Comparison of ENCODE assay signal across 20 cellular contexts in the genomic region with DNA sequence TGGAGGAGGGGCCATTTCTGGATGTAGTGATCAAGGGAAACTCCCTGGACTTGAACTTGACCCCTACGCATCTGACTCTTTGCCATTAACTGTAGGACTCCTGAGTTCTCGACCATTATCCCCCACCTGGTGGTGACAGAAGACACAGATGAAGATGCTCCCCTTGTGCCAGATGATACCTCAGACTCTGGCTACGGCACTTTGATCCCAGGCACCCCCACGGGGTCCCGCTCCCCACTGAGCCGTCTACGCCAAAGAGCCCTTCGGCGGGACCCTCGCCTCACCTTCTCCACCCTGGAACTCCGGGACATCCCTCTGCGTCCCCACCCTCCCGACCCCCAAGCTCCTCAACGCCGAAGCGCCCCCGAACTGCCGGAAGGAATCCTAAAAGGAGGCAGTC. TPM values are rescaled to one million over a fixed set of nuclear protein-coding genes. Genes with fewer than 3 reads are reported as not detected.
A peak's percentile ranks its signal among the peaks of the same experiment; 100 is the strongest.
DNase-seq lines count a peak whose midpoint lies in the region; ATAC-seq, FAIRE-seq and TF ChIP-seq lines count a peak whose summit lies in the region.
"Had no signal": no experiment of that assay in that cellular context is flagged by ENCODE, and none has a peak within 500 bp of the region (broad histone marks: within the 10 kb centered on the region; RNA-seq: fewer than 3 reads in every experiment).

No MANE protein-coding gene starts in this region.

- POLR2A ChIA-PET in A549 (lab: Yijun Ruan, JAX): interaction anchor here (0.6 to 2.5 kb wide), 8 partner anchors 9 to 143 kb away, joined by 3 to 35 read pairs (median 9); a partner anchor contains a TSS
- POLR2A ChIA-PET in Panc1 (lab: Charles Lee): no interaction called here
- POLR2A ChIA-PET in A673 (lab: Charles Lee; ENCODE audit: low non-redundant PET): no interaction called here

- intact Hi-C loops in Panc1 (cut with micrococcal nuclease; ENCODE audit: unreplicated experiment) (loop anchor here (5.0 kb wide), 1 partner anchor 140 kb away; no protein-coding TSS in a partner anchor), sigmoid colon (cut with DNase I) (loop anchor here (2.0 kb wide), 1 partner anchor 208 kb away; a partner anchor contains a TSS), A673 (cut with micrococcal nuclease; ENCODE audit: unreplicated experiment) (no loop called here)

- ATAC-seq in A549 (no peak), Panc1 (no peak), HG03095 (IDR thresholded peaks at IDR 0.05; ENCODE audit: unreplicated experiment) (no peak), GM18870 (IDR thresholded peaks at IDR 0.05; ENCODE audit: unreplicated experiment) (no peak), GM19324 (IDR thresholded peaks at IDR 0.05; ENCODE audit: low FRiP score, unreplicated experiment) (no peak)
- ATAC-seq: GM12878 had no signal

- no peak for TF ChIP-seq EP300 in A549 (IDR thresholded peaks at IDR 0.05)
- TF ChIP-seq EP300 in sigmoid colon (IDR thresholded peaks at IDR 0.05): no peak

- no peak for DNase-seq in A549 (ENCODE audit: low read depth in 1 of 2, low spot score in 1 of 2)
- no peak for DNase-seq in Panc1 (ENCODE audit: low read depth, low spot score)
- no peak for DNase-seq in right atrium auricular region (ENCODE audit: low spot score)
- no peak for DNase-seq in sigmoid colon
- no peak for DNase-seq in A673 (ENCODE audit: low spot score)
- DNase-seq: activated CD4-positive, alpha-beta T cell treated with anti-CD3 and anti-CD28 coated beads, Interleukin-2, amount 10 ng/mL, durations not matched to agents 7 days and 5 days; brain microvascular endothelial cell; effector CD4-positive, alpha-beta T cell; GM23248; NCI-H1930 had no signal

- in situ Hi-C loops in Panc1 (cut with HindIII; ENCODE audit: low pct_unique_long_range_greater_than_20kb, low sequenced_read_pairs): no loop called here

- H3K27me3 ChIP-seq in Panc1 (ENCODE audit: control insufficient read depth, insufficient read depth, low read length) (no peaks in the 10 kb centered on the region), right atrium auricular region (no peaks in the 10 kb centered on the region), sigmoid colon (no peaks in the 10 kb centered on the region), A673 (replicated peaks; ENCODE audit: insufficient read depth, low read depth, low read length, poor library complexity) (no peaks in the 10 kb centered on the region)
- H3K27me3 ChIP-seq: brain microvascular endothelial cell had no signal

- CTCF ChIA-PET in A549 (lab: Yijun Ruan, JAX) (interaction anchor here (0.7 to 29.7 kb wide), 30 partner anchors 9 to 339 kb away, joined by 3 to 705 read pairs (median 8); a partner anchor contains a TSS), Panc1 (lab: Charles Lee) (interaction anchor here (0.6 to 1.4 kb wide), 4 partner anchors 36 to 336 kb away, joined by 4 to 10 read pairs (median 7); no protein-coding TSS in a partner anchor), A673 (lab: Charles Lee) (interaction anchor here (0.8 to 1.7 kb wide), 3 partner anchors 40 to 212 kb away, joined by 3 to 5 read pairs (median 3); no protein-coding TSS in a partner anchor)

- TF ChIP-seq CTCF in A549 (IDR thresholded peaks at IDR 0.05) (no peak), Panc1 (IDR thresholded peaks at IDR 0.05) (no peak), right atrium auricular region (IDR thresholded peaks at IDR 0.05) (no peak), sigmoid colon (IDR thresholded peaks at IDR 0.05) (no peak), A673 (conservative IDR thresholded peaks at IDR 0.05; ENCODE audit: low read depth, low read length) (no peak)

- no peak overlapping the region for H3K4me3 ChIP-seq in A549
- no peak overlapping the region for H3K4me3 ChIP-seq in Panc1 (ENCODE audit: low read depth in 2 of 2, low read length in 2 of 2)
- no peak overlapping the region for H3K4me3 ChIP-seq in right atrium auricular region
- peak overlapping the region in 1 of 4 donors; percentile 1 for H3K4me3 ChIP-seq in sigmoid colon
- H3K4me3 ChIP-seq in A673 (ENCODE audit: low read depth, low read length, poor library complexity, severe bottlenecking): no peak overlapping the region
- H3K4me3 ChIP-seq: GM12878, GM23248 had no signal

- no peak for TF ChIP-seq RAD21 in A549 (conservative IDR thresholded peaks at IDR 0.05 in 1 of 2, IDR thresholded peaks at IDR 0.05 in 1 of 2)

- H3K27ac ChIP-seq in A549: peak overlapping the region; percentile 24 to 95; a peak in 5 of 6 replicates
- H3K27ac ChIP-seq in Panc1 (ENCODE audit: low read length): peak overlapping the region; percentile 59; the same call in 1 of the 2 replicates
- peak overlapping the region; percentile 43 to 52 for H3K27ac ChIP-seq in right atrium auricular region
- peak overlapping the region; percentile 88 to 98 (median 95) for H3K27ac ChIP-seq in sigmoid colon
- H3K27ac ChIP-seq in A673 (ENCODE audit: low read depth, low read length, poor library complexity, severe bottlenecking): no peak overlapping the region
- H3K27ac ChIP-seq: brain microvascular endothelial cell had no signal

- peak overlapping the region; percentile 24 for H3K4me2 ChIP-seq in A549

- no peak for FAIRE-seq in A549 (lab: Jason Lieb, UNC)
- FAIRE-seq: GM12878, islet of Langerhans had no signal

- TF ChIP-seq POLR2A in A549 (IDR thresholded peaks at IDR 0.05; ENCODE audit: low read length) (no peak), sigmoid colon (IDR thresholded peaks at IDR 0.05) (no peak)

- H3K36me3 ChIP-seq in Panc1 (ENCODE audit: control insufficient read depth, insufficient read depth, low read length) (peaks cover 4% of the 10 kb centered on the region), right atrium auricular region (peaks cover 43% of the 10 kb centered on the region), sigmoid colon (peaks cover 38 to 46% (median 45%) of the 10 kb centered on the region in 4 donors), A673 (ENCODE audit: insufficient read depth, low read length, poor library complexity, severe bottlenecking) (peaks cover 37% of the 10 kb centered on the region)

- H3K4me1 ChIP-seq in A549: peaks cover 100% of the 10 kb centered on the region
- H3K4me1 ChIP-seq in Panc1 (ENCODE audit: control insufficient read depth, insufficient read depth, low read length): peaks cover 50% of the 10 kb centered on the region
- peaks cover 0 to 64% of the 10 kb centered on the region in 2 donors for H3K4me1 ChIP-seq in right atrium auricular region
- peaks cover 0 to 86% (median 66%) of the 10 kb centered on the region in 4 donors for H3K4me1 ChIP-seq in sigmoid colon
- peaks cover 28% of the 10 kb centered on the region for H3K4me1 ChIP-seq in A673 (ENCODE audit: insufficient read depth, low read length, poor library complexity, severe bottlenecking)

- 82% methylated on average over 15 of the region's 18 CpGs for WGBS in A549 (ENCODE audit: missing lambda C conversion rate)
- 82 to 87% methylated on average over 18 of the region's 18 CpGs for WGBS in sigmoid colon, 2 donors

- H3K9me3 ChIP-seq in A549: no peaks in the 10 kb centered on the region
- H3K9me3 ChIP-seq in Panc1 (ENCODE audit: control insufficient read depth, insufficient read depth, low read depth, low read length): no peaks in the 10 kb centered on the region
- H3K9me3 ChIP-seq in right atrium auricular region: no peaks in the 10 kb centered on the region
- no peaks in the 10 kb centered on the region for H3K9me3 ChIP-seq in sigmoid colon
- H3K9me3 ChIP-seq in A673 (ENCODE audit: low read depth, low read length, poor library complexity, severe bottlenecking): no peaks in the 10 kb centered on the region

- BruUV-seq in Panc1 (replicated peaks; lab: Mats Ljungman, UMichigan) (no TSS peak), A673 (replicated peaks; lab: Mats Ljungman, UMichigan) (no TSS peak)

RNA-seq across cellular contexts. Expression of a gene that starts 14.7 kb away (rescaled TPM):
- polyA plus RNA-seq in A549 (2011; rRNA removed) (460 and 621 TPM in 2 replicates), A549 (2017; fragmentation: RNase III; extraction: RNeasy Plus Mini Kit Qiagen cat#74134 plus additional on column Dnase treatment) (324 to 416 TPM (median 367 TPM) in 3 replicates), sigmoid colon (100 to 1,000 TPM in 1 of 3 donors, 10 to 100 TPM in 2; 31.7 to 107 (median 74.5) TPM)
- 275 and 344 TPM in 2 replicates for polyA plus RNA-seq in A549 (2012; cell fraction: cytosol; rRNA removed)
- polyA plus RNA-seq in A549 (2012; cell fraction: nucleus; rRNA removed): 409 and 455 TPM in 2 replicates
- polyA minus RNA-seq in A549 (2011; rRNA and poly(A)+ RNA removed): 307 and 325 TPM in 2 replicates
- total RNA-seq in Panc1 (2021; ENCODE audit: unreplicated experiment) (108 TPM), right atrium auricular region (100 to 1,000 TPM in 1 of 2 donors, 10 to 100 TPM in 1; 62.9 to 176 TPM), sigmoid colon (100 to 1,000 TPM; 135 to 191 (median 176) TPM), A673 (2021) (82.6 and 91.5 TPM in 2 replicates)
- 115 TPM for polyA plus RNA-seq in Panc1 (2012; ENCODE audit: insufficient read length)

RNA-seq across cellular contexts. Expression of a gene that starts 16.7 kb away (rescaled TPM):
- polyA plus RNA-seq in A549 (2011; rRNA removed) (0.25 and 0.31 TPM in 2 replicates), A549 (2017; fragmentation: RNase III; extraction: RNeasy Plus Mini Kit Qiagen cat#74134 plus additional on column Dnase treatment) (0.15 to 0.29 TPM (median 0.16 TPM) in 3 replicates), sigmoid colon (100 to 1,000 TPM in 1 of 3 donors, 10 to 100 TPM in 2; 61.3 to 146 (median 93.6) TPM)
- polyA plus RNA-seq in A549 (2012; cell fraction: cytosol; rRNA removed): 0.26 and 0.70 TPM in 2 replicates
- polyA plus RNA-seq in A549 (2012; cell fraction: nucleus; rRNA removed): 0.26 and 0.33 TPM in 2 replicates
- 0.41 and 0.88 TPM in 2 replicates for polyA minus RNA-seq in A549 (2011; rRNA and poly(A)+ RNA removed)
- total RNA-seq in Panc1 (2021; ENCODE audit: unreplicated experiment) (1.1 TPM), right atrium auricular region (under 1 TPM in 1 of 2 donors, not detected in 1; 0.51 TPM), sigmoid colon (1 to 10 TPM in 1 of 4 donors, under 1 TPM in 1, not detected in 2; 0.99 to 2.5 TPM), A673 (2021) (1.0 TPM in 1 of 2 replicates, not detected in the other)
- polyA plus RNA-seq in Panc1 (2012; ENCODE audit: insufficient read length): 1.8 TPM
- total RNA-seq: activated CD4-positive, alpha-beta T cell treated with anti-CD3 and anti-CD28 coated beads, Interleukin-2, amount 10 ng/mL, durations not matched to agents 7 days and 5 days; activated T-helper 1 cell treated with anti-CD3 and anti-CD28 coated beads, Interleukin-12 subunit alpha, Interleukin-12 subunit beta, Interleukin-2, Interleukin-4 antibody, amounts not matched to agents 30 ng/mL and 10 ng/mL and 1 ng/mL, durations not matched to agents 14 hours and 24 hours and 36 hours; Daoy; glomerular endothelial cell; GM23248 had no signal
- polyA plus RNA-seq: BJ had no signal

RNA-seq across cellular contexts. Expression of a gene that starts 48.2 kb away (rescaled TPM):
- polyA plus RNA-seq in A549 (2011; rRNA removed) (7.0 and 7.6 TPM in 2 replicates), A549 (2017; fragmentation: RNase III; extraction: RNeasy Plus Mini Kit Qiagen cat#74134 plus additional on column Dnase treatment) (4.3 to 6.0 TPM (median 5.7 TPM) in 3 replicates), sigmoid colon (100 to 1,000 TPM in 1 of 3 donors, 10 to 100 TPM in 2; 51.1 to 169 (median 53.5) TPM)
- 4.2 and 6.8 TPM in 2 replicates for polyA plus RNA-seq in A549 (2012; cell fraction: cytosol; rRNA removed)
- 14.1 and 14.4 TPM in 2 replicates for polyA plus RNA-seq in A549 (2012; cell fraction: nucleus; rRNA removed)
- 6.4 and 12.4 TPM in 2 replicates for polyA minus RNA-seq in A549 (2011; rRNA and poly(A)+ RNA removed)
- total RNA-seq in Panc1 (2021; ENCODE audit: unreplicated experiment) (17.1 TPM), right atrium auricular region (10 to 100 TPM in 1 of 2 donors, 1 to 10 TPM in 1; 2.7 to 18.7 TPM), sigmoid colon (1 to 10 TPM in 3 of 4 donors, under 1 TPM in 1; 0.82 to 7.2 (median 1.1) TPM), A673 (2021) (not detected in 2 replicates)
- 17.2 TPM for polyA plus RNA-seq in Panc1 (2012; ENCODE audit: insufficient read length)
- total RNA-seq: glomerular endothelial cell, skeletal muscle tissue had no signal

RNA-seq across cellular contexts. Expression of a gene that starts 56.8 kb away (rescaled TPM):
- 57.3 and 63.9 TPM in 2 replicates for polyA plus RNA-seq in A549 (2011; rRNA removed)
- polyA plus RNA-seq in A549 (2012; cell fraction: cytosol; rRNA removed): 72.7 and 103 TPM in 2 replicates
- 137 and 148 TPM in 2 replicates for polyA plus RNA-seq in A549 (2012; cell fraction: nucleus; rRNA removed)
- 90.4 to 110 TPM (median 109 TPM) in 3 replicates for polyA plus RNA-seq in A549 (2017; fragmentation: RNase III; extraction: RNeasy Plus Mini Kit Qiagen cat#74134 plus additional on column Dnase treatment)
- 47.1 and 54.7 TPM in 2 replicates for polyA minus RNA-seq in A549 (2011; rRNA and poly(A)+ RNA removed)
- 3.1 TPM for total RNA-seq in Panc1 (2021; ENCODE audit: unreplicated experiment)
- polyA plus RNA-seq in Panc1 (2012; ENCODE audit: insufficient read length): 4.6 TPM
- 10 to 100 TPM; 63.6 to 72.1 TPM for total RNA-seq in right atrium auricular region
- 100 to 1,000 TPM in 3 of 4 donors, 10 to 100 TPM in 1; 85.2 to 200 (median 125) TPM for total RNA-seq in sigmoid colon
- polyA plus RNA-seq in sigmoid colon: 10 to 100 TPM; 36.3 to 85.2 (median 37.8) TPM
- total RNA-seq in A673 (2021): 25.7 and 27.5 TPM in 2 replicates
- total RNA-seq: activated CD4-positive, alpha-beta T cell treated with anti-CD3 and anti-CD28 coated beads, Interleukin-2, amount 10 ng/mL, durations not matched to agents 7 days and 5 days had no signal
